Comparison of ENCODE assay signal across 8 cellular contexts in genomic region chr12:79689477-79690155, GRCh38. TPM values are rescaled to one million over a fixed set of nuclear protein-coding genes. Genes with fewer than 3 reads are reported as not detected.
DNase-seq lines count a peak whose midpoint lies in the region; ATAC-seq and TF ChIP-seq lines count a peak whose summit lies in the region.

No MANE protein-coding gene starts in this region.

- peak overlapping the region; percentile 78 for H3K9ac ChIP-seq in iPS-18a (ENCODE audit: low read length)

- H3K4me1 Mint-ChIP-seq in CD14-positive monocyte = peaks cover 22% of the 10 kb centered on the region

- peak overlapping the region; percentile 75 for H3K4me3 ChIP-seq in iPS-18a (ENCODE audit: low read length)
- peak overlapping the region; percentile 55 to 73 (median 70) for H3K4me3 ChIP-seq in gastrocnemius medialis

- ATAC-seq in GM18517 (IDR thresholded peaks at IDR 0.05; ENCODE audit: unreplicated experiment) = peak; percentile 34
- ATAC-seq in HG02885 (IDR thresholded peaks at IDR 0.05; ENCODE audit: poor library complexity, unreplicated experiment) = peak; percentile 22
- ATAC-seq in gastrocnemius medialis = peak in 1 of 2 donors; percentile 25

- peaks cover 35% of the 10 kb centered on the region for H3K4me1 ChIP-seq in iPS-18a (ENCODE audit: control insufficient read depth, low read depth, low read length)
- H3K4me1 ChIP-seq in gastrocnemius medialis = peaks cover 0 to 4% of the 10 kb centered on the region in 2 donors

- H3K27me3 ChIP-seq in iPS-18a (ENCODE audit: control insufficient read depth, insufficient read depth, low read length) = no peaks in the 10 kb centered on the region
- peaks cover 21 to 47% (median 34%) of the 10 kb centered on the region in 3 donors for H3K27me3 ChIP-seq in gastrocnemius medialis

- peaks cover 8% of the 10 kb centered on the region for H3K36me3 ChIP-seq in iPS-18a (ENCODE audit: control insufficient read depth, low read depth, low read length)
- H3K36me3 ChIP-seq in gastrocnemius medialis = no peaks in the 10 kb centered on the region

- DNase-seq in CD14-positive monocyte (ENCODE audit: low spot score) (peak; percentile 53), NCI-H526 (lab: John Stamatoyannopoulos, UW) (peak; percentile 44 to 75), astrocyte of the hippocampus (ENCODE audit: low read depth, low spot score) (peak; percentile 72), gastrocnemius medialis (no peak), NCI-H187 treated with DMSO at 0.1 percent for 48 hours (lab: John Stamatoyannopoulos, UW) (no peak)

- H3K36me3 Mint-ChIP-seq in CD14-positive monocyte = peaks cover 0 to 3% of the 10 kb centered on the region in 2 donors

- intact Hi-C loops in CD14-positive monocyte (cut with micrococcal nuclease) = no loop called here
- intact Hi-C loops in gastrocnemius medialis (cut with DNase I; ENCODE audit: low total_unique reads) = no loop called here

- peaks cover 0 to 5% (median 1%) of the 10 kb centered on the region in 7 donors for H3K9me3 Mint-ChIP-seq in CD14-positive monocyte

- in situ Hi-C loops in gastrocnemius medialis (cut with MboI; ENCODE audit: low sequenced_read_pairs in 4 of 4) = no loop called here

- no peak for TF ChIP-seq CTCF in CD14-positive monocyte (IDR thresholded peaks at IDR 0.05)
- TF ChIP-seq CTCF in gastrocnemius medialis (IDR thresholded peaks at IDR 0.05 in 4 of 5, conservative IDR thresholded peaks at IDR 0.05 in 1 of 5) = no peak

- no peaks in the 10 kb centered on the region for H3K9me3 ChIP-seq in iPS-18a (ENCODE audit: control insufficient read depth, low read depth, low read length)
- no peaks in the 10 kb centered on the region for H3K9me3 ChIP-seq in gastrocnemius medialis

- H3K27ac ChIP-seq in iPS-18a (ENCODE audit: low read length) = no peak overlapping the region
- peak overlapping the region in 3 of 4 donors; percentile 57 to 75 (median 72) for H3K27ac ChIP-seq in gastrocnemius medialis

- H3K4me3 Mint-ChIP-seq in CD14-positive monocyte = peak overlapping the region; percentile 74 to 90

- no peak overlapping the region for H3K27ac Mint-ChIP-seq in CD14-positive monocyte

- TF ChIP-seq POLR2A in gastrocnemius medialis (IDR thresholded peaks at IDR 0.05) = no peak

- H3K27me3 Mint-ChIP-seq in CD14-positive monocyte (ENCODE audit: low read depth in 3 of 3) = peaks cover 50 to 61% (median 51%) of the 10 kb centered on the region in 3 donors

RNA-seq across cellular contexts. Expression of gene PAWR, which starts 1.1 kb away (rescaled TPM):
- under 1 TPM in 1 of 2 donors, not detected in 1; 0.03 TPM for polyA plus RNA-seq in CD14-positive monocyte
- 1 to 10 TPM in 1 of 4 donors, under 1 TPM in 3; 0.51 to 1.4 (median 0.72) TPM for total RNA-seq in gastrocnemius medialis

Comparison
In these comparisons a context has a peak if more than half of its experiments do, and no peak if none do; other contexts are left out.
1. DNase-seq: peak in CD14-positive monocyte (single experiment), NCI-H526 (2 of 2) and astrocyte of the hippocampus (single experiment); none in gastrocnemius medialis (0 of 2) and NCI-H187 treated with DMSO at 0.1 percent for 48 hours (single experiment).